Comparison of ENCODE assay signal across 8 cellular contexts in genomic region chr2:195532628-195533271, GRCh38.
A peak's percentile ranks its signal among the peaks of the same experiment; 100 is the strongest.
DNase-seq lines count a peak whose midpoint lies in the region; ATAC-seq and TF ChIP-seq lines count a peak whose summit lies in the region.

No MANE protein-coding gene starts in this region.

- H3K36me3 Mint-ChIP-seq in activated naive CD8-positive, alpha-beta T cell treated with anti-CD3 and anti-CD28 coated beads, Interleukin-2, amount 10 ng/mL, durations not matched to agents 7 days and 5 days = peaks cover 30% of the 10 kb centered on the region
- no peaks in the 10 kb centered on the region for H3K36me3 Mint-ChIP-seq in Caco-2 (ENCODE audit: insufficient read depth, unreplicated experiment)

- no peaks in the 10 kb centered on the region for H3K4me1 ChIP-seq in Caco-2

- CTCF ChIA-PET in BJ (lab: Yijun Ruan, JAX) = interaction anchor here (0.8 to 3.0 kb wide), 5 partner anchors 19 to 128 kb away, joined by 3 to 12 read pairs (median 4); no protein-coding TSS in a partner anchor
- CTCF ChIA-PET in Caco-2 (lab: Charles Lee) = interaction anchor here (1.4 kb wide), 1 partner anchor 124 kb away, joined by 7 read pairs; the partner anchor contains the start of gene SLC39A10

- H3F3A ChIP-seq in neural cell (ENCODE audit: insufficient read depth, low read length, poor library complexity, severe bottlenecking) = no peaks in the 10 kb centered on the region

- intact Hi-C loops in Caco-2 (cut with micrococcal nuclease; ENCODE audit: unreplicated experiment) = no loop called here

- H3K4me3 ChIP-seq in BJ (ENCODE audit: low read depth, low read length) (peak overlapping the region; percentile 11; the same call in 1 of the 2 replicates), HL-60 (replicated peaks; ENCODE audit: insufficient read depth, low read length) (peak overlapping the region; percentile 9; the same call in 1 of the 2 replicates), neural cell (ENCODE audit: low read length) (no peak overlapping the region), Caco-2 (ENCODE audit: low read depth, low read length) (no peak overlapping the region)

- no TSS peak for BruUV-seq in Caco-2 (replicated peaks; lab: Mats Ljungman, UMichigan)

- peak overlapping the region; percentile 95 for H3K27ac Mint-ChIP-seq in activated naive CD8-positive, alpha-beta T cell treated with anti-CD3 and anti-CD28 coated beads, Interleukin-2, amount 10 ng/mL, durations not matched to agents 7 days and 5 days
- H3K27ac Mint-ChIP-seq in Caco-2 (ENCODE audit: unreplicated experiment) = no peak overlapping the region

- peaks cover 8% of the 10 kb centered on the region for H3K9me3 Mint-ChIP-seq in activated naive CD8-positive, alpha-beta T cell treated with anti-CD3 and anti-CD28 coated beads, Interleukin-2, amount 10 ng/mL, durations not matched to agents 7 days and 5 days
- no peaks in the 10 kb centered on the region for H3K9me3 Mint-ChIP-seq in Caco-2 (ENCODE audit: unreplicated experiment)

- no peak overlapping the region for H3K4me2 ChIP-seq in neural cell (ENCODE audit: low read length)

- DNase-seq in BJ (ENCODE audit: low read depth) (no peak), HL-60 (ENCODE audit: low read depth in 1 of 2, low spot score in 1 of 2) (peak in 1 of 2 experiments; percentile 23), SHP77 treated with DMSO at 0.1 percent for 48 hours (lab: John Stamatoyannopoulos, UW) (no peak), Caco-2 (no peak)
- DNase-seq in activated naive CD8-positive, alpha-beta T cell treated with anti-CD3 and anti-CD28 coated beads, Interleukin-2, amount 10 ng/mL, durations not matched to agents 7 days and 5 days = no peak

- POLR2A ChIA-PET in BJ (lab: Charles Lee) = interaction anchor here (0.6 to 2.7 kb wide), 4 partner anchors 29 to 127 kb away, joined by 3 to 13 read pairs (median 8); partner anchors contain the start of gene SLC39A10
- POLR2A ChIA-PET in activated naive CD8-positive, alpha-beta T cell treated with anti-CD3 and anti-CD28 coated beads, Interleukin-2, amount 10 ng/mL, durations not matched to agents 7 days and 5 days (lab: Charles Lee) = interaction anchor here (0.6 to 13.9 kb wide), 14 partner anchors 10 to 728 kb away, joined by 3 to 346 read pairs (median 4); partner anchors contain the start of genes SLC39A10 and STK17B
- POLR2A ChIA-PET in Caco-2 (lab: Charles Lee) = no interaction called here

- TF ChIP-seq EP300 in neural cell (conservative IDR thresholded peaks at IDR 0.05; ENCODE audit: poor library complexity, severe bottlenecking) = peak; percentile 71

- H3K36me3 ChIP-seq in BJ (ENCODE audit: control insufficient read depth, insufficient read depth, low read length) (no peaks in the 10 kb centered on the region), neural cell (ENCODE audit: insufficient read depth, low read length) (no peaks in the 10 kb centered on the region), Caco-2 (ENCODE audit: control insufficient read depth, insufficient read depth, low read length) (no peaks in the 10 kb centered on the region)

- H3K27me3 Mint-ChIP-seq in activated naive CD8-positive, alpha-beta T cell treated with anti-CD3 and anti-CD28 coated beads, Interleukin-2, amount 10 ng/mL, durations not matched to agents 7 days and 5 days = no peaks in the 10 kb centered on the region
- H3K27me3 Mint-ChIP-seq in Caco-2 (ENCODE audit: insufficient read depth, unreplicated experiment) = no peaks in the 10 kb centered on the region

- H3K27me3 ChIP-seq in BJ (ENCODE audit: control insufficient read depth, insufficient read depth, low read length) (no peaks in the 10 kb centered on the region), HL-60 (ENCODE audit: insufficient read depth, poor library complexity, severe bottlenecking) (no peaks in the 10 kb centered on the region), neural cell (ENCODE audit: insufficient read depth, low read depth, low read length) (no peaks in the 10 kb centered on the region), Caco-2 (replicated peaks; ENCODE audit: control insufficient read depth, insufficient read depth, low read length) (no peaks in the 10 kb centered on the region)

- H3K27ac ChIP-seq in HL-60 (replicated peaks) = peak overlapping the region; percentile 50
- H3K27ac ChIP-seq in neural cell (ENCODE audit: low read length) = no peak overlapping the region

- TF ChIP-seq CTCF in BJ (IDR thresholded peaks at IDR 0.05; ENCODE audit: insufficient read depth, low read depth, low read length) (no peak), HL-60 (IDR thresholded peaks at IDR 0.05; ENCODE audit: insufficient read depth, low read length) (no peak), neural cell (IDR thresholded peaks at IDR 0.05; ENCODE audit: poor library complexity, severe bottlenecking) (no peak), Caco-2 (IDR thresholded peaks at IDR 0.05; ENCODE audit: insufficient read depth in 1 of 2, low read depth in 1 of 2, low read length in 1 of 2, severe bottlenecking in 1 of 2, unreplicated experiment in 1 of 2) (no peak)

- no peaks in the 10 kb centered on the region for H3K9me2 ChIP-seq in neural cell (ENCODE audit: insufficient read depth, low read length)

- TF ChIP-seq RAD21 in neural cell (conservative IDR thresholded peaks at IDR 0.05) = no peak

- H3K9ac ChIP-seq in neural cell (ENCODE audit: low read length) = no peak overlapping the region

- H3K9me3 ChIP-seq in neural cell (ENCODE audit: low read length) (no peaks in the 10 kb centered on the region), Caco-2 (no peaks in the 10 kb centered on the region)

- peak; percentile 36 for ATAC-seq in GM19452 (IDR thresholded peaks at IDR 0.05; ENCODE audit: unreplicated experiment)
- peak; percentile 26 for ATAC-seq in activated naive CD8-positive, alpha-beta T cell treated with anti-CD3 and anti-CD28 coated beads, Interleukin-2, amount 10 ng/mL, durations not matched to agents 7 days and 5 days (ENCODE audit: low read depth)
- no peak for ATAC-seq in HG03097 (IDR thresholded peaks at IDR 0.05; ENCODE audit: low FRiP score, unreplicated experiment)

- H3K4me1 Mint-ChIP-seq in activated naive CD8-positive, alpha-beta T cell treated with anti-CD3 and anti-CD28 coated beads, Interleukin-2, amount 10 ng/mL, durations not matched to agents 7 days and 5 days = peaks cover 61% of the 10 kb centered on the region
- no peaks in the 10 kb centered on the region for H3K4me1 Mint-ChIP-seq in Caco-2 (ENCODE audit: low read depth, unreplicated experiment)

- peak overlapping the region; percentile 85 for H3K4me3 Mint-ChIP-seq in activated naive CD8-positive, alpha-beta T cell treated with anti-CD3 and anti-CD28 coated beads, Interleukin-2, amount 10 ng/mL, durations not matched to agents 7 days and 5 days
- H3K4me3 Mint-ChIP-seq in Caco-2 (ENCODE audit: unreplicated experiment) = no peak overlapping the region

- H3K79me2 ChIP-seq in neural cell (replicated peaks; ENCODE audit: insufficient read depth, low read length) = no peaks in the 10 kb centered on the region

- no peak overlapping the region for H2AFZ ChIP-seq in neural cell (ENCODE audit: low read depth, low read length)

- no peaks in the 10 kb centered on the region for H4K20me1 ChIP-seq in neural cell (ENCODE audit: insufficient read depth)

TF ChIP-seq in neural cell, 6 proteins besides CTCF, POLR2A, EP300 and RAD21:
- TF ChIP-seq TAF1 (IDR thresholded peaks at IDR 0.05; ENCODE audit: low read depth) (no peak), POLR2AphosphoS5 (IDR thresholded peaks at IDR 0.05) (peak; percentile 10)

Comparison
In these comparisons a context has a peak if more than half of its experiments do, and no peak if none do; other contexts are left out.
1. H3K4me3 ChIP-seq: peak in BJ (single experiment) and HL-60 (single experiment); none in neural cell (single experiment) and Caco-2 (single experiment).